ENCODE assay signal across 28 cellular contexts in the genomic region with DNA sequence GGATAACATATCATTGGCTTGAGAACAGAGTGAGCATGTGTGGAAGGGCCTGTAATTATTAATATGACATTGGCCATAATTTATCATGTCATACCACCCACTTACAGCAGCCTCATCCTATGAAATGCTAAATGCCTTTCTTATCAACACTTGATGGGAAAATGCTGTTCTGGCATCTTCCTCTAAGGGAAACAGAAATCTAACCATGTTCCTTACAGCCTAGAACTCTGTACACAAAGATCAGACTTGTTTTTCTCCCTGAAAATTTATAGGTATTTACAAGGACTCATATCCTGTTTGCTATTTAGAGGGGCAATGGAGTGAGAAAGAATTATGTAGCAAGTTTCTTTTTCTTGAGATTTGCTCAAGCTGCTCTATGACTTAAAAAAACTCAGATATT.
"Had no signal": no experiment of that assay in that cellular context is flagged by ENCODE, and none has a peak within 500 bp of the region (broad histone marks: within the 10 kb centered on the region; RNA-seq: fewer than 3 reads in every experiment).

No MANE protein-coding gene starts in this region.

- H3K4me3 ChIP-seq: adrenal gland, body of pancreas, MG63, SJCRH30 had no signal

- H3K9me3 ChIP-seq: adrenal gland, body of pancreas, MG63, SJCRH30, SK-N-SH had no signal

- H3K4me1 ChIP-seq: SJCRH30 had no signal

- H3K4me2 ChIP-seq: SK-N-SH had no signal

- H3K9ac ChIP-seq: SK-N-SH had no signal

- H3K9me2 ChIP-seq: SK-N-SH had no signal

- FAIRE-seq: bronchial epithelial cell had no signal

- H3K36me3 ChIP-seq: adrenal gland, MG63, SJCRH30 had no signal

- DNase-seq: activated B cell treated with CpG ODN at 0.5 μM for 24 hours; activated CD4-positive, alpha-beta memory T cell treated with anti-CD3 and anti-CD28 coated beads for 36 hours; activated CD4-positive, alpha-beta T cell treated with anti-CD3 and anti-CD28 coated beads, Interleukin-2, amount 10 ng/mL, durations not matched to agents 7 days and 5 days; activated CD8-positive, alpha-beta memory T cell treated with anti-CD3 and anti-CD28 coated beads for 24 hours; activated gamma-delta T cell treated with Interleukin-2 at 50 U/mL for 16 hours; activated naive CD4-positive, alpha-beta T cell treated with anti-CD3 and anti-CD28 coated beads, Interleukin-2, amount 50 U/mL, for 16 hours; activated naive CD8-positive, alpha-beta T cell treated with anti-CD3 and anti-CD28 coated beads, Interleukin-2, amount 10 ng/mL, durations not matched to agents 7 days and 5 days; activated T-cell treated with anti-CD3 and anti-CD28 coated beads, Interleukin-2, amount 50 U/mL, for 72 hours; adrenal gland; aorta; body of pancreas; central memory CD4-positive, alpha-beta T cell; MG63; NCI-H1105; NCI-H1436; NCI-H1694 treated with DMSO at 0.1 percent for 48 hours; NCI-H2029 treated with DMSO at 0.1 percent for 48 hours; NCI-H510A treated with DMSO at 0.1 percent for 48 hours; NCI-H69; NK-92 treated with Interleukin-12 subunit alpha and Interleukin-12 subunit beta, amount 100 ng/mL, for 24 hours; OCI-M1; RPMI8226; SJCRH30; SK-N-SH; SW 1271 had no signal

- H3K27me3 ChIP-seq: adrenal gland, body of pancreas, MG63, SJCRH30 had no signal

- ATAC-seq: activated T-cell treated with anti-CD3 and anti-CD28 coated beads, Interleukin-2, amount 50 U/mL, for 72 hours; body of pancreas; Panc1; Right ventricle myocardium inferior had no signal

- H3K27ac ChIP-seq: body of pancreas, SJCRH30 had no signal
